Comparison of ENCODE assay signal across 8 cellular contexts in the genomic region with DNA sequence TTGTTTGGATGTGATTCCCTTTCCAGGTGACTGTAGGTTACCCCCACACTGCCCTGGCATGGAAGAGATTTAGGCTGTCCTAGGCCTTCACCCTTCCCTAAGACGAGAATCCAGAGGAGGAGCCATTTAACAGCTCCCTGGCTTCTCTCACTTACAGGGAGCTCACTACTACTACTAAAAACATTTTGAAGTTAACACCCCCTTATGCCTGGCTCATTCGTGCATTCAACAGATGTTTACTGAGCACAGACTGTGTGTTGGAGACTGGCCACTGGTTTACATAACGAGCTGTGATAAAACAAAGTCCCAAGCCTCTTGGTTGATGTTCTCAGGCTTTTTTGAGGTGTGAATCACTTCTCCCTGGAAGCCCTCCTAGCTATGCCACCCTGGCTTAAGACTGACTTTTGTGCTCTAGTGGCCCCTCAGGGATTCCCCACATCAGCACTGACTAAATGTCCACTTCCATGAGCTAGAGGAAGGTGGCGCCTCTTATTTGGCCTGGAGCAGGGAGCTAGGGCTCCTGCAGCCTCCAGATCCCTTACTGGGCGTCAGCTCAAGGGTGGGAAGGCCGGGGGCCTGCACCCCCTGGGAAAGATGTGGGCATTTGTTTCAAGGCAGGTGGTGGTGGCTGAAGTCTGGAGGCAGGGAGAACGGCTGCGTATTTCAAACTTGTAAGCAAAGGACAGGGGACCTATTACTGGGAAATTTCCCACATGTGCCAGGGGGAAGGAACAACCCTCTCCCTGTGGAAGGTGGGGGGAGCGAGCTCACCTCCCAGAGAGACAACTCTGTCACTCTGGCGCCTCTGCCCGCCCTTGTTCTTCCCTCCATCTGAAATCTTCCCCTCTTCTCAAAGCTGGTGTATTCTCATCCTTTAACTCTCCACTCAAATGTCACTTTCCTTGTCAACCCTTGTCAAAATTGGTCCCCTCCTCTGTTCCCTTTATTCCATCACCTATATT. TPM values are rescaled to one million over a fixed set of nuclear protein-coding genes. Genes with fewer than 3 reads are reported as not detected.
DNase-seq lines count a peak whose midpoint lies in the region; FAIRE-seq and TF ChIP-seq lines count a peak whose summit lies in the region.

No MANE protein-coding gene starts in this region.

- H3K56ac ChIP-seq in H1 (replicated peaks; ENCODE audit: insufficient read length, low read depth, low read length) = no peak overlapping the region

- H2BK5ac ChIP-seq in H1 (ENCODE audit: low read depth, low read length) = peak overlapping the region; percentile 76; the same call in 1 of the 2 replicates

- H2AK5ac ChIP-seq in H1 (ENCODE audit: low read depth, low read length) = no peak overlapping the region; the same call in 1 of the 2 replicates

- H3K27me3 ChIP-seq in OCI-LY3 (ENCODE audit: low read depth, low read length) (0 out of 2 replicates have a peak, but pooled peaks cover 3% of the 10 kb centered on the region), H1 (replicated peaks in 1 of 4; ENCODE audit: control insufficient read depth in 3 of 4, extremely low read depth in 1 of 4, insufficient read depth in 3 of 4, low read length in 3 of 4) (no peaks in the 10 kb centered on the region), mucosa of stomach (ENCODE audit: control insufficient read depth, insufficient read depth, low read length) (no peaks in the 10 kb centered on the region)

- no peak overlapping the region for H4K5ac ChIP-seq in H1 (ENCODE audit: insufficient read length, low read depth, low read length)

- H3K9ac ChIP-seq in OCI-LY3 (ENCODE audit: low read length) = no peak overlapping the region
- peak overlapping the region in 1 of 4 experiments; percentile 8; a peak in 1 of 7 replicates for H3K9ac ChIP-seq in H1 (replicated peaks in 1 of 4; ENCODE audit: extremely low read depth in 1 of 4, low read depth in 3 of 4, low read length in 3 of 4)
- peak overlapping the region; percentile 62 for H3K9ac ChIP-seq in mucosa of stomach (ENCODE audit: low read length)

- no peak overlapping the region for H3K14ac ChIP-seq in H1 (ENCODE audit: insufficient read length)

- H3K79me1 ChIP-seq in H1 (ENCODE audit: low read depth, low read length) = peaks cover 3% of the 10 kb centered on the region; the same call in 1 of the 2 replicates

- FAIRE-seq in H1 (lab: Jason Lieb, UNC) = no peak

- no peak overlapping the region; the same call in 1 of the 2 replicates for H3K18ac ChIP-seq in H1 (ENCODE audit: extremely low read depth, low read length)

- TF ChIP-seq RAD21 in H1 (IDR thresholded peaks at IDR 0.05 in 1 of 2, conservative IDR thresholded peaks at IDR 0.05 in 1 of 2; ENCODE audit: low read depth in 2 of 2, low read length in 2 of 2) = peak; percentile 51 to 66

- CTCF ChIA-PET in H1 (lab: Charles Lee; ENCODE audit: partially characterized antibody) = interaction anchor here (0.6 to 26.0 kb wide), 22 partner anchors 10 to 367 kb away, joined by 3 to 809 read pairs (median 4); partner anchors contain the start of genes MALAT1, NEAT1, TIGD3 and TM7SF2

- no peak overlapping the region for H3K4me3 ChIP-seq in OCI-LY3 (ENCODE audit: low read length)
- H3K4me3 ChIP-seq in H1 (ENCODE audit: extremely low read depth in 1 of 4, insufficient read depth in 2 of 4, low read depth in 3 of 4, low read length in 4 of 4) = no peak overlapping the region
- no peak overlapping the region for H3K4me3 ChIP-seq in mucosa of stomach (ENCODE audit: low read length)

- H2AFZ ChIP-seq in OCI-LY3 (ENCODE audit: low read depth, low read length) (no peak overlapping the region), H1 (ENCODE audit: low read length) (no peak overlapping the region)

- H3K27ac ChIP-seq in OCI-LY3 (ENCODE audit: low read length) (no peak overlapping the region), H1 (ENCODE audit: low read depth, low read length) (no peak overlapping the region)

- H3K23me2 ChIP-seq in H1 (ENCODE audit: low read depth, low read length) = peaks cover 9% of the 10 kb centered on the region

- H2BK15ac ChIP-seq in H1 (ENCODE audit: low read length) = peak overlapping the region; percentile 74; the same call in 1 of the 2 replicates

- H3K4me1 ChIP-seq in OCI-LY3 (ENCODE audit: low read length) (peaks cover 10% of the 10 kb centered on the region), H1 (replicated peaks in 1 of 4; ENCODE audit: control insufficient read depth in 3 of 4, insufficient read depth in 4 of 4, low read length in 3 of 4) (peaks cover 0 to 20% (median 16%) of the 10 kb centered on the region in 4 experiments; a peak in 5 of 7 replicates), mucosa of stomach (ENCODE audit: control insufficient read depth, insufficient read depth, low read length) (peaks cover 36% of the 10 kb centered on the region)

- H2BK120ac ChIP-seq in H1 (replicated peaks; ENCODE audit: low read depth, low read length) = peak overlapping the region; percentile 4

- H3K36me3 ChIP-seq in OCI-LY3 (replicated peaks; ENCODE audit: low read depth, low read length) (no peaks in the 10 kb centered on the region), H1 (ENCODE audit: control insufficient read depth in 2 of 4, insufficient read depth in 4 of 4, low read length in 3 of 4) (no peaks in the 10 kb centered on the region), mucosa of stomach (ENCODE audit: control insufficient read depth, insufficient read depth, low read length) (no peaks in the 10 kb centered on the region)

- DNase-seq in DMS79 treated with DMSO at 0.1 percent for 48 hours (lab: John Stamatoyannopoulos, UW) (peak; percentile 12), DMS79 (lab: John Stamatoyannopoulos, UW) (no peak), H1 (ENCODE audit: low read depth in 1 of 2, low spot score in 2 of 2) (peak in 1 of 2 experiments; percentile 66), NK-92 (lab: John Stamatoyannopoulos, UW; ENCODE audit: unreplicated experiment) (no peak)
- no peak for DNase-seq in activated effector memory CD4-positive, alpha-beta T cell treated with Interleukin-2 at 50 U/mL for 16 hours
- DNase-seq in stimulated activated CD4-positive, alpha-beta T cell treated with anti-CD3 and anti-CD28 coated beads, Interleukin-2, amount 100 ng/mL, for 48 hours = no peak

- 61% methylated on average over 11 of the region's 11 CpGs; no CpG with 5 or more reads in 1 of the 2 experiments for WGBS in H1 (ENCODE audit: extremely low coverage in 1 of 2, insufficient coverage in 1 of 2, insufficient read length in 1 of 2, insufficient replicate concordance in 2 of 2, low coverage in 1 of 2, low lambda C conversion rate in 2 of 2, missing lambda C conversion rate in 1 of 2), 2 experiments

- TF ChIP-seq EP300 in H1 (IDR thresholded peaks at IDR 0.05; ENCODE audit: borderline replicate concordance in 1 of 2, low read depth in 2 of 2, low read length in 2 of 2) = no peak

- H4K8ac ChIP-seq in H1 (ENCODE audit: extremely low read depth, insufficient read depth, low read length) = 0 out of 2 replicates have a peak overlapping the region, but pooled peaks have one; percentile 58

- TF ChIP-seq POLR2A in H1 (IDR thresholded peaks at IDR 0.05; ENCODE audit: control extremely low read depth in 1 of 2, low read depth in 2 of 2, low read length in 2 of 2) = no peak

- H4K20me1 ChIP-seq in OCI-LY3 (ENCODE audit: insufficient read depth, low read length) (no peaks in the 10 kb centered on the region), H1 (replicated peaks in 1 of 2; ENCODE audit: control insufficient read depth in 1 of 2, insufficient read depth in 2 of 2, low read length in 2 of 2) (no peaks in the 10 kb centered on the region)

- H3K9me3 ChIP-seq in OCI-LY3 (ENCODE audit: insufficient read depth, low read length) (no peaks in the 10 kb centered on the region), H1 (ENCODE audit: insufficient read depth in 2 of 2, low read depth in 1 of 2, low read length in 1 of 2) (no peaks in the 10 kb centered on the region), mucosa of stomach (ENCODE audit: control insufficient read depth, low read length) (no peaks in the 10 kb centered on the region)

- no peak overlapping the region for H3K4me2 ChIP-seq in OCI-LY3 (ENCODE audit: low read length)
- H3K4me2 ChIP-seq in H1 (ENCODE audit: insufficient read depth in 1 of 2, low read depth in 2 of 2, low read length in 2 of 2) = peak overlapping the region in 1 of 2 experiments; percentile 4; a peak in 3 of 4 replicates

- H2BK12ac ChIP-seq in H1 (ENCODE audit: low read depth, low read length) = peak overlapping the region; percentile 86

- POLR2A ChIA-PET in H1 (lab: Charles Lee; ENCODE audit: partially characterized antibody) = interaction anchor here (0.6 to 26.0 kb wide), 10 partner anchors 8 to 164 kb away, joined by 3 to 1447 read pairs (median 4); partner anchors contain the start of genes MALAT1 and NEAT1

- H3K79me2 ChIP-seq in OCI-LY3 (ENCODE audit: low read length) (peaks cover 20% of the 10 kb centered on the region), H1 (ENCODE audit: control insufficient read depth in 1 of 2, insufficient read depth in 2 of 2, low read length in 2 of 2) (0 out of 4 replicates have a peak, but pooled peaks cover 0 to 7% of the 10 kb centered on the region in 2 experiments)

- H3K23ac ChIP-seq in H1 (ENCODE audit: insufficient read length) = no peak overlapping the region

- peak overlapping the region; percentile 41 for H4K91ac ChIP-seq in H1 (replicated peaks; ENCODE audit: insufficient read length, low read length)

- peak overlapping the region; percentile 28 for H2BK20ac ChIP-seq in H1 (ENCODE audit: low read length)

- no peak overlapping the region for H3K4ac ChIP-seq in H1 (replicated peaks; ENCODE audit: insufficient read length, low read depth, low read length)

- TF ChIP-seq CTCF in OCI-LY3 (IDR thresholded peaks at IDR 0.05; ENCODE audit: low read depth, low read length) = peak; percentile 26
- peak; percentile 54 to 63 (median 55) for TF ChIP-seq CTCF in H1 (IDR thresholded peaks at IDR 0.05; ENCODE audit: control extremely low read depth in 1 of 3, insufficient read depth in 1 of 3, low read depth in 1 of 3, low read length in 3 of 3)

RNA-seq across cellular contexts. Expression of gene MALAT1, which starts 19.4 kb away (rescaled TPM):
- 911 and 984 TPM in 2 replicates for total RNA-seq in H1 (2021; fragmentation: NEBNext Ultra II Directional; extraction: Animal tissue kit (Norgen Biotek cat#: 25700))
- 115 and 138 TPM in 2 replicates for polyA plus RNA-seq in H1 (2011; rRNA removed)
- 212 TPM for polyA plus RNA-seq in H1 (2011; cell fraction: cytosol; rRNA removed)
- 619 TPM for polyA plus RNA-seq in H1 (2011; cell fraction: nucleus; rRNA removed)
- polyA plus RNA-seq in H1 (2012, experiment 1 of 2) = 175 to 282 TPM (median 222 TPM) in 4 replicates
- polyA plus RNA-seq in H1 (2012, experiment 2 of 2) = 15.8 TPM
- 300 TPM for polyA plus RNA-seq in H1 (2013, experiment 1 of 2)
- 230 TPM for polyA plus RNA-seq in H1 (2013, experiment 2 of 2)
- polyA minus RNA-seq in H1 (2011; rRNA and poly(A)+ RNA removed) = 1,379 and 1,792 TPM in 2 replicates
- 1,548 TPM for polyA minus RNA-seq in H1 (2011; cell fraction: cytosol; rRNA and poly(A)+ RNA removed)
- polyA minus RNA-seq in H1 (2011; cell fraction: nucleus; rRNA and poly(A)+ RNA removed) = 4,417 TPM

RNA-seq across cellular contexts. Expression of gene SCYL1, which starts 45.4 kb away (rescaled TPM):
- 59.4 and 59.8 TPM in 2 replicates for total RNA-seq in H1 (2021; fragmentation: NEBNext Ultra II Directional; extraction: Animal tissue kit (Norgen Biotek cat#: 25700))
- 77.7 and 111 TPM in 2 replicates for polyA plus RNA-seq in H1 (2011; rRNA removed)
- 81.5 TPM for polyA plus RNA-seq in H1 (2011; cell fraction: cytosol; rRNA removed)
- 125 TPM for polyA plus RNA-seq in H1 (2011; cell fraction: nucleus; rRNA removed)
- polyA plus RNA-seq in H1 (2012, experiment 1 of 2) = 25.2 to 54.4 TPM (median 48.4 TPM) in 4 replicates
- 47.9 TPM for polyA plus RNA-seq in H1 (2012, experiment 2 of 2)
- 44.5 TPM for polyA plus RNA-seq in H1 (2013, experiment 1 of 2)
- polyA plus RNA-seq in H1 (2013, experiment 2 of 2) = 50.1 TPM
- polyA minus RNA-seq in H1 (2011; rRNA and poly(A)+ RNA removed) = 40.4 and 48.7 TPM in 2 replicates
- polyA minus RNA-seq in H1 (2011; cell fraction: cytosol; rRNA and poly(A)+ RNA removed) = 40.9 TPM
- 32.2 TPM for polyA minus RNA-seq in H1 (2011; cell fraction: nucleus; rRNA and poly(A)+ RNA removed)

RNA-seq across cellular contexts. Expression of gene NEAT1, which starts 56.9 kb away (rescaled TPM):
- 10.4 and 10.7 TPM in 2 replicates for total RNA-seq in H1 (2021; fragmentation: NEBNext Ultra II Directional; extraction: Animal tissue kit (Norgen Biotek cat#: 25700))
- 1.6 and 2.4 TPM in 2 replicates for polyA plus RNA-seq in H1 (2011; rRNA removed)
- 5.7 TPM for polyA plus RNA-seq in H1 (2011; cell fraction: cytosol; rRNA removed)
- 5.7 TPM for polyA plus RNA-seq in H1 (2011; cell fraction: nucleus; rRNA removed)
- polyA plus RNA-seq in H1 (2012, experiment 1 of 2) = 16.2 to 22.8 TPM (median 18.4 TPM) in 4 replicates
- 1.4 TPM for polyA plus RNA-seq in H1 (2012, experiment 2 of 2)
- polyA plus RNA-seq in H1 (2013, experiment 1 of 2) = 3.0 TPM
- polyA plus RNA-seq in H1 (2013, experiment 2 of 2) = 2.6 TPM
- polyA minus RNA-seq in H1 (2011; rRNA and poly(A)+ RNA removed) = 11.4 and 18.7 TPM in 2 replicates
- 5.7 TPM for polyA minus RNA-seq in H1 (2011; cell fraction: cytosol; rRNA and poly(A)+ RNA removed)
- polyA minus RNA-seq in H1 (2011; cell fraction: nucleus; rRNA and poly(A)+ RNA removed) = 23.0 TPM
